In the genomic region with DNA sequence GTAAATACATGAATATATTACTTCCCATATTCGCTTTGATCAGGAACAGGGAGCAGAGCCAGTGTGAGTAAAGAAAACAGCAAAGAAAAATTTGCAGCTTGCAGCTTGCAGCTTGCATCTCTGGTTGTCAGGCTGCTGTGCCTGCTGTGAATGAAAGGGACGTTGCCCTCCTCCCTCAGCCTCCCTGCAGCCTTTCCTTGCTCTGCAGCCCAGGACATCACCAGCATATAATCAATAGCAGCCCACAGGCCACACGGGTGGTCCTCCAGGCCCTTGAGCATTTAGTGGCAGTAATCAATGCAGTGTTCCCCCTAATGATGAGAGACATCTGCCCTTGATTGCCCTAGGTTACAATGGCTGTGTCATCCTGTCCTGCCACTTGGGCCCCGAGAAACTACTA, we compare ENCODE assay signal across 19 cellular contexts.
DNase-seq lines count a peak whose midpoint lies in the region; ATAC-seq and TF ChIP-seq lines count a peak whose summit lies in the region.
"Had no signal": no experiment of that assay in that cellular context is flagged by ENCODE, and none has a peak within 500 bp of the region (broad histone marks: within the 10 kb centered on the region; RNA-seq: fewer than 3 reads in every experiment).

No MANE protein-coding gene starts in this region.

- H2AFZ ChIP-seq in neuron (ENCODE audit: low read depth, low read length) = peak overlapping the region; percentile 41

- TF ChIP-seq CTCF in esophagus muscularis mucosa (IDR thresholded peaks at IDR 0.05) = no peak

- H3K27ac ChIP-seq in esophagus muscularis mucosa (replicated peaks in 1 of 4) = no peak overlapping the region

- H3K36me3 ChIP-seq in H7 (replicated peaks; ENCODE audit: control insufficient read depth, insufficient read depth, low read length) (no peaks in the 10 kb centered on the region), esophagus muscularis mucosa (no peaks in the 10 kb centered on the region), neuron (ENCODE audit: insufficient read depth, low read length) (no peaks in the 10 kb centered on the region)

- intact Hi-C loops in esophagus muscularis mucosa (cut with DNase I) = no loop called here

- no peak for TF ChIP-seq POLR2A in esophagus muscularis mucosa (IDR thresholded peaks at IDR 0.05; ENCODE audit: low read depth)

- peak; percentile 17 for DNase-seq in NCI-H2171 treated with DMSO at 0.1 percent for 48 hours (lab: John Stamatoyannopoulos, UW)
- DNase-seq in NCI-H2171 (lab: John Stamatoyannopoulos, UW) = no peak
- DNase-seq in H7 = peak; percentile 1
- peak; percentile 85 for DNase-seq in esophagus muscularis mucosa (ENCODE audit: extremely low spot score)
- no peak for DNase-seq in SHP77 (lab: John Stamatoyannopoulos, UW)
- DNase-seq: 8988T; CD4-positive, CD25-positive, alpha-beta regulatory T cell; COR-L47; GDM1; GOT3; KG1; MV-4-11; NCI-H187 treated with DMSO at 0.1 percent for 48 hours; NCI-H774; OCI-M1; Right ventricle myocardium superior had no signal

- no peak for TF ChIP-seq EP300 in esophagus muscularis mucosa (IDR thresholded peaks at IDR 0.05)

- H3K4me3 ChIP-seq in H7 (ENCODE audit: insufficient read depth, low read depth, low read length) (no peak overlapping the region), esophagus muscularis mucosa (no peak overlapping the region), neuron (ENCODE audit: low read length) (no peak overlapping the region)

- H3K9me3 ChIP-seq in esophagus muscularis mucosa (no peaks in the 10 kb centered on the region), neuron (ENCODE audit: low read length) (no peaks in the 10 kb centered on the region)

- ATAC-seq in GM19455 (IDR thresholded peaks at IDR 0.05; ENCODE audit: unreplicated experiment) (no peak), GM21390 (IDR thresholded peaks at IDR 0.05; ENCODE audit: unreplicated experiment) (no peak)

- no peaks in the 10 kb centered on the region for H3K27me3 ChIP-seq in H7 (ENCODE audit: control insufficient read depth, insufficient read depth, low read length)
- H3K27me3 ChIP-seq in esophagus muscularis mucosa = no peaks in the 10 kb centered on the region
- no peaks in the 10 kb centered on the region for H3K27me3 ChIP-seq in neuron (ENCODE audit: insufficient read depth, low read length)

- H3K4me1 ChIP-seq in esophagus muscularis mucosa (no peaks in the 10 kb centered on the region), neuron (ENCODE audit: insufficient read depth, low read length) (peaks cover 20% of the 10 kb centered on the region)

- whole genome bisulfite sequencing in esophagus muscularis mucosa = 52% methylated on average over 4 of the region's 4 CpGs

Comparison
In these comparisons a context has a peak if more than half of its experiments do, and no peak if none do; other contexts are left out.
1. DNase-seq: peak in NCI-H2171 treated with DMSO at 0.1 percent for 48 hours (single experiment), H7 (single experiment) and esophagus muscularis mucosa (single experiment); none in NCI-H2171 (single experiment) and SHP77 (0 of 2).